1 cellular context compared by ENCODE assay signal in the genomic region with DNA sequence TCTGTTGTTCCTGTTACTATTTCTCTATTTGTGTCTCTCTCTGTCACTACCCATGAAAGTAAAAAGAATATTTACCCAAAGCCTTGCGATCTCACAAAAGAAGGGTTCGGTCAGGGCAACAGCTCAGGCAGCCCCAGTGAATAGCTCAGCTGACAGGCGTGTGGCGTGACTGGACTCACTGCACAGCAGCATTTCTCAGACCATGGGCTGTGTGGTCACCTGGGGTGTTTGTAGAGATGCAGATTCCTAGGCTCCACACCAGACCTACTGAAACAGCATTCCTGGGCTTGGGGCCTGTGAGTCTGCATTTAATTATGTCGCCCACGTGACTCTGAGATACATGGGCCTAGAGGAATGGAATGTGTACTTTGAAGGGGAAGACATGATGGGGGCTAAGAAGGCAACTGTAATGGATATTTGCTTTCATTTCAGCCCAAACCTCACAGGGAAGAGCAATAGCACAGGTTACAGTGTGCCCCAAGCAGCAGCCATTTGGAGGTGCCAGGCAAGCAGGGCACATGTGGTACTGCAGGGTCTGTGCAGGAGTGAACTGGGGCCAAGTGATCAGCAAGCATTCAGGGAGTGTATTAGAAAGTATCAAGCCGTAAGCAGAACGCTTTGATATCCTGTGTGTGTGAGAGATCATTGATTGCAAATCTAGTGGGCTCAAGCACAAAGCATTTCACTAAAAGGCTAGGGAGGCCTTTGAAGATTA.
TF ChIP-seq lines count a peak whose summit lies in the region.

No MANE protein-coding gene starts in this region.

TF ChIP-seq in A549, 52 proteins besides CTCF, POLR2A, EP300 and RAD21 (continued from another document):
- TF ChIP-seq CEBPB (IDR thresholded peaks at IDR 0.05) (no peak), ZC3H11A (IDR thresholded peaks at IDR 0.05) (no peak)
